In genomic region chr3:65596511-65597224, GRCh38 we compare ENCODE assay signal across 11 cellular contexts.
DNase-seq lines count a peak whose midpoint lies in the region; ATAC-seq and TF ChIP-seq lines count a peak whose summit lies in the region.
"Had no signal": no experiment of that assay in that cellular context is flagged by ENCODE, and none has a peak within 500 bp of the region (broad histone marks: within the 10 kb centered on the region; RNA-seq: fewer than 3 reads in every experiment).

No MANE protein-coding gene starts in this region.

- H3K27ac ChIP-seq in esophagus squamous epithelium, result no peak overlapping the region

- H3K4me1 Mint-ChIP-seq in osteocyte (ENCODE audit: unreplicated experiment), result peaks cover 27% of the 10 kb centered on the region
- H3K4me1 Mint-ChIP-seq in stimulated activated memory B cell treated with anti-CD40 and anti-IgM and Interleukin-4, amounts not matched to agents 10 μg/mL and 1 μg/mL and 100 μg/mL, for 72 hours, result no peaks in the 10 kb centered on the region
- H3K4me1 Mint-ChIP-seq: stimulated activated naive CD8-positive, alpha-beta T cell treated with anti-CD3 and anti-CD28 coated beads, Interleukin-15, amount 100 ng/mL, for 72 hours had no signal

- H3K4me1 ChIP-seq in BE2C, result peaks cover 17% of the 10 kb centered on the region
- peaks cover 0 to 16% (median 5%) of the 10 kb centered on the region in 3 donors for H3K4me1 ChIP-seq in esophagus squamous epithelium

- no peak overlapping the region for H3K27ac Mint-ChIP-seq in osteocyte (ENCODE audit: unreplicated experiment)
- H3K27ac Mint-ChIP-seq in stimulated activated memory B cell treated with anti-CD40 and anti-IgM and Interleukin-4, amounts not matched to agents 10 μg/mL and 1 μg/mL and 100 μg/mL, for 72 hours, result no peak overlapping the region
- H3K27ac Mint-ChIP-seq: activated T-helper 2 cell treated with anti-CD3 and anti-CD28 coated beads, Interferon-gamma antibody, Interleukin-2, Interleukin-4, amounts not matched to agents 10 μg/mL and 5 μg/mL and 100 μg/mL, durations not matched to agents 14 hours and 24 hours and 36 hours; stimulated activated naive CD8-positive, alpha-beta T cell treated with anti-CD3 and anti-CD28 coated beads, Interleukin-15, amount 100 ng/mL, for 72 hours had no signal

- 40 to 60% methylated on average over 13 of the region's 13 CpGs for WGBS in esophagus squamous epithelium, 2 donors

- peaks cover 5% of the 10 kb centered on the region for H3K27me3 Mint-ChIP-seq in osteocyte (ENCODE audit: unreplicated experiment)
- peaks cover 16% of the 10 kb centered on the region for H3K27me3 Mint-ChIP-seq in stimulated activated memory B cell treated with anti-CD40 and anti-IgM and Interleukin-4, amounts not matched to agents 10 μg/mL and 1 μg/mL and 100 μg/mL, for 72 hours

- peak overlapping the region; percentile 73 for H3K4me3 Mint-ChIP-seq in osteocyte (ENCODE audit: unreplicated experiment)
- no peak overlapping the region for H3K4me3 Mint-ChIP-seq in stimulated activated memory B cell treated with anti-CD40 and anti-IgM and Interleukin-4, amounts not matched to agents 10 μg/mL and 1 μg/mL and 100 μg/mL, for 72 hours
- H3K4me3 Mint-ChIP-seq: stimulated activated naive CD8-positive, alpha-beta T cell treated with anti-CD3 and anti-CD28 coated beads, Interleukin-15, amount 100 ng/mL, for 72 hours had no signal

- no peak for TF ChIP-seq POLR2A in esophagus squamous epithelium (IDR thresholded peaks at IDR 0.05)

- no peaks in the 10 kb centered on the region for H3K9me3 ChIP-seq in BE2C
- no peaks in the 10 kb centered on the region for H3K9me3 ChIP-seq in esophagus squamous epithelium

- no peaks in the 10 kb centered on the region for H3K36me3 Mint-ChIP-seq in osteocyte (ENCODE audit: unreplicated experiment)
- no peaks in the 10 kb centered on the region for H3K36me3 Mint-ChIP-seq in stimulated activated memory B cell treated with anti-CD40 and anti-IgM and Interleukin-4, amounts not matched to agents 10 μg/mL and 1 μg/mL and 100 μg/mL, for 72 hours

- intact Hi-C loops in esophagus squamous epithelium (cut with DNase I), result no loop called here

- no peak for TF ChIP-seq CTCF in BE2C (IDR thresholded peaks at IDR 0.05; ENCODE audit: low read depth, low read length)
- no peak for TF ChIP-seq CTCF in esophagus squamous epithelium (IDR thresholded peaks at IDR 0.05)
- TF ChIP-seq CTCF in osteocyte (IDR thresholded peaks at IDR 0.05), result no peak

- H3K9me3 Mint-ChIP-seq in osteocyte (ENCODE audit: unreplicated experiment), result no peaks in the 10 kb centered on the region
- no peaks in the 10 kb centered on the region for H3K9me3 Mint-ChIP-seq in stimulated activated memory B cell treated with anti-CD40 and anti-IgM and Interleukin-4, amounts not matched to agents 10 μg/mL and 1 μg/mL and 100 μg/mL, for 72 hours
- H3K9me3 Mint-ChIP-seq: activated T-helper 2 cell treated with anti-CD3 and anti-CD28 coated beads, Interferon-gamma antibody, Interleukin-2, Interleukin-4, amounts not matched to agents 10 μg/mL and 5 μg/mL and 100 μg/mL, durations not matched to agents 14 hours and 24 hours and 36 hours; stimulated activated naive CD8-positive, alpha-beta T cell treated with anti-CD3 and anti-CD28 coated beads, Interleukin-15, amount 100 ng/mL, for 72 hours had no signal

- H3K27me3 ChIP-seq in BE2C (no peaks in the 10 kb centered on the region), esophagus squamous epithelium (peaks cover 0 to 14% (median 0%) of the 10 kb centered on the region in 4 donors)

- peak; percentile 34 for DNase-seq in BE2C
- peak; percentile 63 to 76 for DNase-seq in NCI-H524 (lab: John Stamatoyannopoulos, UW)
- DNase-seq in esophagus squamous epithelium (lab: John Stamatoyannopoulos, UW), result no peak
- DNase-seq in osteocyte (ENCODE audit: extremely low spot score, unreplicated experiment), result no peak
- DNase-seq in NCI-H187 (lab: John Stamatoyannopoulos, UW), result no peak
- DNase-seq: stimulated activated naive CD8-positive, alpha-beta T cell treated with anti-CD3 and anti-CD28 coated beads, Interleukin-15, amount 100 ng/mL, for 72 hours; T-helper 2 cell had no signal

- peak overlapping the region; percentile 78 for H3K4me3 ChIP-seq in BE2C (ENCODE audit: low read depth, low read length)
- peak overlapping the region in 3 of 4 donors; percentile 19 to 49 (median 29) for H3K4me3 ChIP-seq in esophagus squamous epithelium

- no peaks in the 10 kb centered on the region for H3K36me3 ChIP-seq in BE2C
- H3K36me3 ChIP-seq in esophagus squamous epithelium, result no peaks in the 10 kb centered on the region

- ATAC-seq in stimulated activated memory B cell treated with anti-CD40 and anti-IgM and Interleukin-4, amounts not matched to agents 10 μg/mL and 1 μg/mL and 100 μg/mL, for 72 hours, result no peak
- ATAC-seq in HG02759 (IDR thresholded peaks at IDR 0.05; ENCODE audit: unreplicated experiment) (no peak), GM18870 (IDR thresholded peaks at IDR 0.05; ENCODE audit: unreplicated experiment) (no peak)
- ATAC-seq: stimulated activated naive CD8-positive, alpha-beta T cell treated with anti-CD3 and anti-CD28 coated beads, Interleukin-15, amount 100 ng/mL, for 72 hours had no signal

Comparison
In these comparisons a context has a peak if more than half of its experiments do, and no peak if none do; other contexts are left out.
1. DNase-seq: peak in BE2C (single experiment) and NCI-H524 (2 of 2); none in esophagus squamous epithelium (single experiment), osteocyte (single experiment) and NCI-H187 (0 of 2).